ENCODE assay signal across 6 cellular contexts in the genomic region with DNA sequence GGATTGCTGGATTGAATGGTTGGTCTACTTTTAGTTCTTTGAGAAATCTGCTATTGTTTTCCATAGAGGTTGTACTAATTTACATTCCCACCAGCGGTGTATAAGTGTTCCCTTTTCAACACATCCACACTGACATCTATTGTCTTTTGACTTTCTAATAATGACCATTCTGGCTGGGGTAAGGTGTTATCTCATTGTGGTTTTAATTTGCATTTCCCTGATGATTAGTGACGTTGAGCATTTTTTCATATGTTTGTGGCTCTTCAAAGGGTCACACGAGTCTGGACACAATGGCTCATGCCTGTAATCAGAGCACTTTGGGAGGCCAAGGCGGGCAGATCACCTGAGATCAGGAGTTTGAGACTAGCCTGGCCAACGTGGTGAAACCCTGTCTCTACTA. TPM values are rescaled to one million over a fixed set of nuclear protein-coding genes. Genes with fewer than 3 reads are reported as not detected.
"Had no signal": no experiment of that assay in that cellular context is flagged by ENCODE, and none has a peak within 500 bp of the region (broad histone marks: within the 10 kb centered on the region; RNA-seq: fewer than 3 reads in every experiment).

No MANE protein-coding gene starts in this region.

RNA-seq across cellular contexts. Expression of a gene that starts 18.1 kb away (rescaled TPM):
- total RNA-seq: HepG2, HT-29, HT1080, IMR-90, K562 had no signal
- polyA plus RNA-seq: HepG2, IMR-90, K562 had no signal

RNA-seq across cellular contexts. Expression of a gene that starts 22.0 kb away (rescaled TPM):
- total RNA-seq: HepG2, HT1080, IMR-90 had no signal
- polyA plus RNA-seq: HepG2, IMR-90 had no signal

RNA-seq across cellular contexts. Expression of a gene that starts 41.4 kb away (rescaled TPM):
- total RNA-seq: HepG2, HT-29, HT1080, IMR-90, K562 had no signal
- polyA plus RNA-seq: IgD-negative memory B cell, IMR-90, K562 had no signal
